In genomic region chr3:99475229-99475628, GRCh38 we compare ENCODE assay signal across 28 cellular contexts.
"Had no signal": no experiment of that assay in that cellular context is flagged by ENCODE, and none has a peak within 500 bp of the region (broad histone marks: within the 10 kb centered on the region; RNA-seq: fewer than 3 reads in every experiment).

No MANE protein-coding gene starts in this region.

- H3K4me2 ChIP-seq: smooth muscle cell had no signal

- H3K36me3 ChIP-seq: heart left ventricle, neutrophil, sigmoid colon, stomach, thyroid gland, upper lobe of left lung, vagina had no signal

- H3K27me3 ChIP-seq: heart left ventricle, neutrophil, sigmoid colon, stomach, thyroid gland, upper lobe of left lung, vagina had no signal

- H2AFZ ChIP-seq: parathyroid adenoma had no signal

- H3K4me1 ChIP-seq: parathyroid adenoma, psoas muscle, stomach, thyroid gland, upper lobe of left lung, vagina had no signal

- H3K27me3 Mint-ChIP-seq: activated CD4-positive, alpha-beta memory T cell treated with anti-CD3 and anti-CD28 coated beads for 36 hours; activated T-cell treated with anti-CD3 and anti-CD28 coated beads, Interleukin-2, amount 50 U/mL, for 24 hours; central memory CD8-positive, alpha-beta T cell; stimulated activated naive B cell treated with anti-CD40 and anti-IgM and Interleukin-4, amounts not matched to agents 10 μg/mL and 1 μg/mL and 100 μg/mL, for 72 hours had no signal

- H3K27ac ChIP-seq: heart left ventricle, neutrophil, parathyroid adenoma, psoas muscle, sigmoid colon, stomach, thyroid gland, upper lobe of left lung, vagina, VCaP had no signal

- H3K36me3 Mint-ChIP-seq: activated CD4-positive, alpha-beta memory T cell treated with anti-CD3 and anti-CD28 coated beads for 36 hours; stimulated activated naive B cell treated with anti-CD40 and anti-IgM and Interleukin-4, amounts not matched to agents 10 μg/mL and 1 μg/mL and 100 μg/mL, for 72 hours had no signal

- H3K9me3 ChIP-seq: psoas muscle, thyroid gland, upper lobe of left lung, vagina had no signal

- H3K9ac ChIP-seq: parathyroid adenoma had no signal

- H3K4me3 ChIP-seq: heart left ventricle, psoas muscle, sigmoid colon, smooth muscle cell, stomach, thyroid gland, upper lobe of left lung, vagina had no signal

- H3K4me3 Mint-ChIP-seq: activated CD4-positive, alpha-beta memory T cell treated with anti-CD3 and anti-CD28 coated beads for 36 hours; activated T-cell treated with anti-CD3 and anti-CD28 coated beads, Interleukin-2, amount 50 U/mL, for 24 hours; central memory CD8-positive, alpha-beta T cell; nephron; stimulated activated naive B cell treated with anti-CD40 and anti-IgM and Interleukin-4, amounts not matched to agents 10 μg/mL and 1 μg/mL and 100 μg/mL, for 72 hours had no signal

- H3K27ac Mint-ChIP-seq: activated CD4-positive, alpha-beta memory T cell treated with anti-CD3 and anti-CD28 coated beads for 36 hours; activated T-cell treated with anti-CD3 and anti-CD28 coated beads, Interleukin-2, amount 50 U/mL, for 24 hours; nephron; stimulated activated naive B cell treated with anti-CD40 and anti-IgM and Interleukin-4, amounts not matched to agents 10 μg/mL and 1 μg/mL and 100 μg/mL, for 72 hours had no signal

- FAIRE-seq: bronchial epithelial cell, TTC549 had no signal

- ATAC-seq: activated CD4-positive, CD25-positive, alpha-beta regulatory T cell treated with anti-CD3 and anti-CD28 coated beads, Interleukin-2, amount 50 U/mL, for 24 hours; heart left ventricle; left ventricle myocardium superior; psoas muscle; stimulated activated naive B cell treated with anti-CD40 and anti-IgM and Interleukin-4, amounts not matched to agents 10 μg/mL and 1 μg/mL and 100 μg/mL, for 72 hours had no signal

- H3K4me1 Mint-ChIP-seq: central memory CD8-positive, alpha-beta T cell; nephron; stimulated activated naive B cell treated with anti-CD40 and anti-IgM and Interleukin-4, amounts not matched to agents 10 μg/mL and 1 μg/mL and 100 μg/mL, for 72 hours had no signal

- H3K9me3 Mint-ChIP-seq: central memory CD8-positive, alpha-beta T cell had no signal

- DNase-seq: activated CD4-positive, alpha-beta memory T cell treated with anti-CD3 and anti-CD28 coated beads for 36 hours; activated CD4-positive, alpha-beta T cell treated with anti-CD3 and anti-CD28 coated beads for 48 hours; activated CD8-positive, alpha-beta memory T cell treated with anti-CD3 and anti-CD28 coated beads, Interleukin-2, amount 50 U/mL, for 48 hours; activated gamma-delta T cell; activated naive CD4-positive, alpha-beta T cell treated with anti-CD3 and anti-CD28 coated beads, Interleukin-2, amount 50 U/mL, for 16 hours; activated T-cell treated with anti-CD3 and anti-CD28 coated beads, Interleukin-2, amount 50 U/mL, for 24 hours; anterior cingulate cortex; dermis blood vessel endothelial cell; effector CD4-positive, alpha-beta T cell; heart left ventricle; left ventricle myocardium superior; psoas muscle; sigmoid colon; stimulated activated CD4-positive, alpha-beta T cell treated with anti-CD3 and anti-CD28 coated beads, Interleukin-1b, Interleukin-23, amount 100 ng/mL, for 48 hours; stimulated activated naive B cell treated with anti-CD40 and anti-IgM and Interleukin-4, amounts not matched to agents 10 μg/mL and 1 μg/mL and 100 μg/mL, for 72 hours; stomach; thyroid gland; upper lobe of left lung had no signal
